In genomic region chr7:45108863-45109262, GRCh38 we compare ENCODE assay signal across 12 cellular contexts. TPM values are rescaled to one million over a fixed set of nuclear protein-coding genes. Genes with fewer than 3 reads are reported as not detected.
DNase-seq lines count a peak whose midpoint lies in the region; ATAC-seq and TF ChIP-seq lines count a peak whose summit lies in the region.
"Had no signal": no experiment of that assay in that cellular context is flagged by ENCODE, and none has a peak within 500 bp of the region (broad histone marks: within the 10 kb centered on the region; RNA-seq: fewer than 3 reads in every experiment).

No MANE protein-coding gene starts in this region.

- H3K36me3 Mint-ChIP-seq in CD8-positive, alpha-beta memory T cell, result peaks cover 0 to 69% (median 6%) of the 10 kb centered on the region in 3 donors
- H3K36me3 Mint-ChIP-seq in activated CD8-positive, alpha-beta T cell treated with anti-CD3 and anti-CD28 coated beads for 36 hours (ENCODE audit: low read depth), result peaks cover 65% of the 10 kb centered on the region

- POLR2A ChIA-PET in CD8-positive, alpha-beta memory T cell (lab: Charles Lee), result no interaction called here
- POLR2A ChIA-PET in activated CD8-positive, alpha-beta T cell treated with anti-CD3 and anti-CD28 coated beads for 36 hours (lab: Charles Lee), result interaction anchor here (0.9 to 3.6 kb wide), 3 partner anchors 9 to 224 kb away, joined by 3 to 12 read pairs (median 4); partner anchors contain the start of gene PURB

- peaks cover 53 to 64% (median 59%) of the 10 kb centered on the region in 11 experiments for H4K20me1 ChIP-seq in BLaER1 treated with 17β-estradiol and CSF1 and Interleukin-3, amounts not matched to agents 10 nM and 100 nM

- H3K27ac ChIP-seq in BLaER1 treated with 17β-estradiol and CSF1 and Interleukin-3, amounts not matched to agents 10 nM and 100 nM, result peak overlapping the region in 4 of 11 experiments; percentile 13 to 32 (median 15); a peak in 2 of 22 replicates
- no peak overlapping the region for H3K27ac ChIP-seq in CD8-positive, alpha-beta memory T cell (ENCODE audit: low read depth, low read length)
- H3K27ac ChIP-seq: brain microvascular endothelial cell had no signal

- H3K4me2 ChIP-seq in BLaER1 treated with 17β-estradiol and CSF1 and Interleukin-3, amounts not matched to agents 10 nM and 100 nM, result peak overlapping the region; percentile 72 to 97 (median 82)

- ATAC-seq in activated CD8-positive, alpha-beta T cell treated with anti-CD3 and anti-CD28 coated beads for 36 hours, result no peak
- no peak for ATAC-seq in GM21528 (IDR thresholded peaks at IDR 0.05; ENCODE audit: low FRiP score, unreplicated experiment)

- H3K36me3 ChIP-seq in BLaER1 treated with 17β-estradiol and CSF1 and Interleukin-3, amounts not matched to agents 10 nM and 100 nM, result peaks cover 54 to 64% (median 60%) of the 10 kb centered on the region in 11 experiments
- peaks cover 54% of the 10 kb centered on the region for H3K36me3 ChIP-seq in CD8-positive, alpha-beta memory T cell (ENCODE audit: insufficient read depth, low read length)

- peaks cover 0 to 3% of the 10 kb centered on the region in 2 donors for H3K27me3 Mint-ChIP-seq in CD8-positive, alpha-beta memory T cell
- H3K27me3 Mint-ChIP-seq in activated CD8-positive, alpha-beta T cell treated with anti-CD3 and anti-CD28 coated beads for 36 hours, result no peaks in the 10 kb centered on the region

- no peaks in the 10 kb centered on the region for H3K9me3 ChIP-seq in BLaER1 treated with 17β-estradiol and CSF1 and Interleukin-3, amounts not matched to agents 10 nM and 100 nM (replicated peaks in 1 of 11)
- H3K9me3 ChIP-seq in CD8-positive, alpha-beta memory T cell (ENCODE audit: low read length), result no peaks in the 10 kb centered on the region

- peak overlapping the region in 9 of 10 experiments; percentile 1 to 89 (median 31); a peak in 14 of 20 replicates for H3K4me3 ChIP-seq in BLaER1 treated with 17β-estradiol and CSF1 and Interleukin-3, amounts not matched to agents 10 nM and 100 nM
- no peak overlapping the region for H3K4me3 ChIP-seq in CD8-positive, alpha-beta memory T cell (ENCODE audit: low read length)

- H3K9me3 Mint-ChIP-seq in CD8-positive, alpha-beta memory T cell, result no peaks in the 10 kb centered on the region
- no peaks in the 10 kb centered on the region for H3K9me3 Mint-ChIP-seq in activated CD8-positive, alpha-beta T cell treated with anti-CD3 and anti-CD28 coated beads for 36 hours
- H3K9me3 Mint-ChIP-seq: HFFc6 had no signal

- H3K9ac ChIP-seq in BLaER1 treated with 17β-estradiol and CSF1 and Interleukin-3, amounts not matched to agents 10 nM and 100 nM, result peak overlapping the region; percentile 35 to 99 (median 69)

- DNase-seq in CD8-positive, alpha-beta memory T cell, result no peak
- no peak for DNase-seq in activated CD8-positive, alpha-beta T cell treated with anti-CD3 and anti-CD28 coated beads for 36 hours
- DNase-seq in mesenteric fat pad (ENCODE audit: low spot score) (peak; percentile 65), hepatic stellate cell (ENCODE audit: low spot score) (no peak), NCI-H524 treated with DMSO at 0.1 percent for 48 hours (lab: John Stamatoyannopoulos, UW) (no peak)
- DNase-seq: brain microvascular endothelial cell, HFFc6, kidney, T1000 had no signal

- H3K4me3 Mint-ChIP-seq in CD8-positive, alpha-beta memory T cell, result peak overlapping the region in 2 of 7 donors; percentile 25 to 28
- peak overlapping the region; percentile 90 for H3K4me3 Mint-ChIP-seq in activated CD8-positive, alpha-beta T cell treated with anti-CD3 and anti-CD28 coated beads for 36 hours
- H3K4me3 Mint-ChIP-seq: HFFc6 had no signal

- H3K27ac Mint-ChIP-seq in CD8-positive, alpha-beta memory T cell, result peak overlapping the region; percentile 7 to 95 (median 82)
- peak overlapping the region; percentile 83 for H3K27ac Mint-ChIP-seq in activated CD8-positive, alpha-beta T cell treated with anti-CD3 and anti-CD28 coated beads for 36 hours
- H3K27ac Mint-ChIP-seq: HFFc6 had no signal

- H3K4me1 ChIP-seq in BLaER1 treated with 17β-estradiol and CSF1 and Interleukin-3, amounts not matched to agents 10 nM and 100 nM, result peaks cover 36 to 56% (median 46%) of the 10 kb centered on the region in 10 experiments
- H3K4me1 ChIP-seq in CD8-positive, alpha-beta memory T cell (ENCODE audit: insufficient read depth, low read length), result peaks cover 54% of the 10 kb centered on the region

- CTCF ChIA-PET in CD8-positive, alpha-beta memory T cell (lab: Charles Lee), result no interaction called here
- CTCF ChIA-PET in activated CD8-positive, alpha-beta T cell treated with anti-CD3 and anti-CD28 coated beads for 36 hours (lab: Charles Lee), result no interaction called here

- no peaks in the 10 kb centered on the region for H3K27me3 ChIP-seq in BLaER1 treated with 17β-estradiol and CSF1 and Interleukin-3, amounts not matched to agents 10 nM and 100 nM
- no peaks in the 10 kb centered on the region for H3K27me3 ChIP-seq in CD8-positive, alpha-beta memory T cell (ENCODE audit: insufficient read depth, low read length, poor library complexity, severe bottlenecking)
- H3K27me3 ChIP-seq: brain microvascular endothelial cell had no signal

- TF ChIP-seq CTCF in activated CD8-positive, alpha-beta T cell treated with anti-CD3 and anti-CD28 coated beads for 36 hours (IDR thresholded peaks at IDR 0.05), result no peak

- H3K4me1 Mint-ChIP-seq in CD8-positive, alpha-beta memory T cell, result peaks cover 48 to 65% (median 49%) of the 10 kb centered on the region in 3 donors
- H3K4me1 Mint-ChIP-seq in activated CD8-positive, alpha-beta T cell treated with anti-CD3 and anti-CD28 coated beads for 36 hours (ENCODE audit: low read depth), result peaks cover 42% of the 10 kb centered on the region

- intact Hi-C loops in activated CD8-positive, alpha-beta T cell treated with anti-CD3 and anti-CD28 coated beads for 36 hours (cut with micrococcal nuclease), result no loop called here

RNA-seq across cellular contexts. Expression of gene TBRG4, which starts 2.6 kb away (rescaled TPM):
- total RNA-seq in CD8-positive, alpha-beta memory T cell, result 100 to 1,000 TPM; 198 to 203 TPM
- 58.9 TPM for polyA plus RNA-seq in CD8-positive, alpha-beta memory T cell
- total RNA-seq in activated CD8-positive, alpha-beta T cell treated with anti-CD3 and anti-CD28 coated beads for 36 hours, result 100 to 1,000 TPM; 197 TPM
- total RNA-seq in mesenteric fat pad, result 49.8 TPM

RNA-seq across cellular contexts. Expression of gene NACAD, which starts 20.1 kb away (rescaled TPM):
- total RNA-seq in CD8-positive, alpha-beta memory T cell, result 1 to 10 TPM in 1 of 2 experiments, under 1 TPM in 1; 0.82 to 1.3 TPM
- 0.31 TPM for polyA plus RNA-seq in CD8-positive, alpha-beta memory T cell
- total RNA-seq in activated CD8-positive, alpha-beta T cell treated with anti-CD3 and anti-CD28 coated beads for 36 hours, result under 1 TPM; 0.31 to 0.50 TPM
- total RNA-seq in mesenteric fat pad, result 6.2 TPM

RNA-seq across cellular contexts. Expression of gene RAMP3, which starts 48.7 kb away (rescaled TPM):
- total RNA-seq in CD8-positive, alpha-beta memory T cell, result not detected
- not detected for polyA plus RNA-seq in CD8-positive, alpha-beta memory T cell
- total RNA-seq in activated CD8-positive, alpha-beta T cell treated with anti-CD3 and anti-CD28 coated beads for 36 hours, result not detected
- 49.2 TPM for total RNA-seq in mesenteric fat pad
- total RNA-seq: HFFc6, HT-29 had no signal

Comparison
In these comparisons a context has a peak if more than half of its experiments do, and no peak if none do; other contexts are left out.
1. RNA of gene RAMP3, which starts 48.7 kb away (total RNA-seq): 49.2 TPM in mesenteric fat pad (single experiment); not detected in CD8-positive, alpha-beta memory T cell and not detected in activated CD8-positive, alpha-beta T cell treated with anti-CD3 and anti-CD28 coated beads for 36 hours; every median in the first group is over 10 times any median in the second.